In genomic region chr7:98655611-98656010, GRCh38 we compare ENCODE assay signal across 21 cellular contexts. TPM values are rescaled to one million over a fixed set of nuclear protein-coding genes. Genes with fewer than 3 reads are reported as not detected.
"Had no signal": no experiment of that assay in that cellular context is flagged by ENCODE, and none has a peak within 500 bp of the region (broad histone marks: within the 10 kb centered on the region; RNA-seq: fewer than 3 reads in every experiment).

No MANE protein-coding gene starts in this region.

- H3K4me1 ChIP-seq: esophagus squamous epithelium, lower lobe of right lung, pancreas, right lobe of liver, thyroid gland had no signal

- DNase-seq: dermis blood vessel endothelial cell; effector memory CD8-positive, alpha-beta T cell; esophagus squamous epithelium; foreskin melanocyte; immature natural killer cell; left ventricle myocardium superior; lower lobe of right lung; natural killer cell; right lobe of liver; small intestine; stimulated activated CD4-positive, alpha-beta T cell treated with anti-CD3 and anti-CD28 coated beads, Interleukin-12 subunit alpha, Interleukin-12 subunit beta, amount 100 ng/mL, for 4 hours; stimulated activated CD4-positive, alpha-beta T cell treated with anti-CD3 and anti-CD28 coated beads, Interleukin-1b, Interleukin-23, amount 100 ng/mL, for 48 hours; stimulated activated CD4-positive, alpha-beta T cell treated with anti-CD3 and anti-CD28 coated beads, Interleukin-4, amount 100 ng/mL, for 1 hour; stimulated activated CD8-positive, alpha-beta memory T cell treated with anti-CD3 and anti-CD28 coated beads, Interleukin-4, amount 100 ng/mL, for 48 hours; stimulated activated naive CD4-positive, alpha-beta T cell; stimulated activated naive CD8-positive, alpha-beta T cell treated with anti-CD3 and anti-CD28 coated beads, Interleukin-15, amount 100 ng/mL, for 72 hours; thyroid gland; trophoblast cell had no signal

- H3K36me3 ChIP-seq: esophagus squamous epithelium, lower lobe of right lung, pancreas, right lobe of liver, thyroid gland had no signal

- ATAC-seq: effector memory CD8-positive, alpha-beta T cell; left ventricle myocardium superior; lower lobe of right lung; natural killer cell; pancreas; right lobe of liver; stimulated activated naive CD8-positive, alpha-beta T cell treated with anti-CD3 and anti-CD28 coated beads, Interleukin-15, amount 100 ng/mL, for 72 hours had no signal

- H3K9me3 ChIP-seq: esophagus squamous epithelium, lower lobe of right lung, pancreas, right lobe of liver, thyroid gland had no signal

- H3K27ac ChIP-seq: coronary artery, esophagus squamous epithelium, lower lobe of right lung, pancreas, right lobe of liver, thyroid gland had no signal

- H3K27me3 ChIP-seq: esophagus squamous epithelium, pancreas, right lobe of liver, thyroid gland had no signal

- H3K4me3 ChIP-seq: coronary artery, esophagus squamous epithelium, lower lobe of right lung, pancreas, right lobe of liver, thyroid gland had no signal

RNA-seq across cellular contexts. Expression of gene NPTX2, which starts 38.5 kb away (rescaled TPM):
- polyA plus RNA-seq: immature natural killer cell, keratinocyte had no signal
